In the genomic region with DNA sequence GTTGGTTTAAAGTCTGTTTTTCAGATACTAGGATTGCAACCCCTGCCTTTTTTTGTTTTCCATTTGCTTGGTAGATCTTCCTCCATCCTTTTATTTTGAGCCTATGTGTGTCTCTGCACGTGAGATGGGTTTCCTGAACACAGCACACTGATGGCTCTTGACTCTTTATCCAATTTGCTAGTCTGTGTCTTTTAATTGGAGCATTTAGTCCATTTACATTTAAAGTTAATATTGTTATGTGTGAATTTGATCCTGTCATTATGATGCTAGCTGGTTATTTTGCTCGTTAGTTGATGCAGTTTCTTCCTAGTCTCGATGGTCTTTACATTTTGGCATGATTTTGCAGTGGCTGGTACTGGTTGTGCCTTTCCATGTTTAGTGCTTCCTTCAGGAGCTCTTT, we compare ENCODE assay signal across 3 cellular contexts. TPM values are rescaled to one million over a fixed set of nuclear protein-coding genes. Genes with fewer than 3 reads are reported as not detected.
"Had no signal": no experiment of that assay in that cellular context is flagged by ENCODE, and none has a peak within 500 bp of the region (broad histone marks: within the 10 kb centered on the region; RNA-seq: fewer than 3 reads in every experiment).

No MANE protein-coding gene starts in this region.

RNA-seq across cellular contexts. Expression of a gene that starts 17.4 kb away (rescaled TPM):
- total RNA-seq: GM23248, HFFc6 had no signal
- polyA plus RNA-seq: GM23248 had no signal

RNA-seq across cellular contexts. Expression of a gene that starts 47.8 kb away (rescaled TPM):
- total RNA-seq: GM23248, H4, HFFc6 had no signal
- polyA plus RNA-seq: GM23248 had no signal

RNA-seq across cellular contexts. Expression of a gene that starts 51.4 kb away (rescaled TPM):
- total RNA-seq: GM23248, HFFc6 had no signal
- polyA plus RNA-seq: GM23248 had no signal
